Comparison of ENCODE assay signal across 18 cellular contexts in the genomic region with DNA sequence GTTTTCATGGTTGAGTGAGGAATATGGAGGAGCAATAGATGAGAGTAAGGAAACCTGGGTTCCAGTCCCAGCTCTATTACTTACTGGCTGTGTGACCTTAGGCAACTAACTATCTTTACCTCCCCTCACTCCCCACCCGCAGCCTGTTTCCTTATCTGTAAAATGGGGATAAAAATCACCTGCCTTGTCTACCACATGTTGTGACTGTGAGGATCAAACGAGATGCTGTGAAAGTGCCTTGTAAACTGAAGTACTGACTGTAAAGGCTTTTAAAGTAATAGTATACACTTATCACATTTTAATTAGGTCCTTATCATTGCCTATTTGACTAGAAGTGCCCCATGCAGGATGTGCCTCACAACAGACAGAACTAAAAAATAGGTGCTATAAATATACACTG.
"Had no signal": no experiment of that assay in that cellular context is flagged by ENCODE, and none has a peak within 500 bp of the region (broad histone marks: within the 10 kb centered on the region; RNA-seq: fewer than 3 reads in every experiment).

No MANE protein-coding gene starts in this region.

- H3K27ac ChIP-seq: foreskin keratinocyte, lower lobe of right lung, spleen, tibial artery had no signal

- H3K4me3 ChIP-seq: lower lobe of right lung, spleen, tibial artery had no signal

- DNase-seq: activated CD4-positive, alpha-beta T cell treated with anti-CD3 and anti-CD28 coated beads for 1 hour; activated CD4-positive, alpha-beta T cell treated with anti-CD3 and anti-CD28 coated beads, Interleukin-2, amount 50 U/mL, for 1 hour; activated CD8-positive, alpha-beta T cell treated with anti-CD3 and anti-CD28 coated beads, Interleukin-2, amount 10 ng/mL, durations not matched to agents 7 days and 5 days; activated gamma-delta T cell treated with Interleukin-2 at 50 U/mL for 16 hours; activated T-cell treated with anti-CD3 and anti-CD28 coated beads, Interleukin-2, amount 50 U/mL, for 1 hour; aorta; effector CD8-positive, alpha-beta T cell; foreskin keratinocyte; hypothalamus; lower lobe of right lung; naive thymus-derived CD4-positive, alpha-beta T cell; posterior cingulate gyrus; spleen; stimulated activated CD4-positive, alpha-beta T cell treated with anti-CD3 and anti-CD28 coated beads, Interleukin-4, amount 100 ng/mL, for 24 hours; stimulated activated naive CD8-positive, alpha-beta T cell treated with anti-CD3 and anti-CD28 coated beads, Interleukin-15, Interleukin-2, amounts not matched to agents 100 U/mL and 50 U/mL, for 24 hours; T-cell; tibial artery had no signal

- H3K27me3 ChIP-seq: foreskin keratinocyte, spleen, tibial artery had no signal

- H3K4me1 ChIP-seq: foreskin keratinocyte, lower lobe of right lung, tibial artery had no signal

- ATAC-seq: activated CD8-positive, alpha-beta T cell treated with anti-CD3 and anti-CD28 coated beads, Interleukin-2, amount 10 ng/mL, durations not matched to agents 7 days and 5 days; activated naive CD4-positive, alpha-beta T cell treated with anti-CD3 and anti-CD28 coated beads, Interleukin-2, amount 50 U/mL, for 72 hours; foreskin keratinocyte; lower lobe of right lung; naive thymus-derived CD4-positive, alpha-beta T cell; stimulated activated naive CD8-positive, alpha-beta T cell treated with anti-CD3 and anti-CD28 coated beads, Interleukin-15, Interleukin-2, amounts not matched to agents 100 U/mL and 50 U/mL, for 24 hours; T-cell had no signal

- H3K9me3 ChIP-seq: lower lobe of right lung, spleen, tibial artery had no signal
